ENCODE assay signal across 9 cellular contexts in the genomic region with DNA sequence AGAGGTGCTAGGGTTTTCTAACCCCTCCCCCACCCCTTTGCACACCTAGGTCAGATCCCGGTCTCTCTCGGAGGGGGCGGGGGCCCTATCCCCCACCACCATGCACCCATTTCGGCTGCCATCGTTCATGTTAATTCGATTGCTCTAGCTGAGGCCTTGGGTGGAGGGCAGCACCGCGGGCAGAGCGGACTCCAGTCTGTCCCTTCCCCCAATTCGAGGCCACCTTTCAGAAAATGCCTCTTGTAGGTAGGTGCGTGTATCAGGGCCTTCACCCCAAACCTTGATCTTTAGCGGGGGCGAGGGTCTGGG. TPM values are rescaled to one million over a fixed set of nuclear protein-coding genes. Genes with fewer than 3 reads are reported as not detected.
DNase-seq lines count a peak whose midpoint lies in the region; ATAC-seq and TF ChIP-seq lines count a peak whose summit lies in the region.
"Had no signal": no experiment of that assay in that cellular context is flagged by ENCODE, and none has a peak within 500 bp of the region (broad histone marks: within the 10 kb centered on the region; RNA-seq: fewer than 3 reads in every experiment).

No MANE protein-coding gene starts in this region.

- peaks cover 13% of the 10 kb centered on the region for H3K4me1 ChIP-seq in cardiac muscle cell (ENCODE audit: low read depth)
- peaks cover 20% of the 10 kb centered on the region for H3K4me1 ChIP-seq in mucosa of stomach (ENCODE audit: control insufficient read depth, insufficient read depth, low read length)
- H3K4me1 ChIP-seq in uterus, result peaks cover 0 to 5% of the 10 kb centered on the region in 2 donors

- H3K9ac ChIP-seq in mucosa of stomach (ENCODE audit: low read length), result peak overlapping the region; percentile 22

- H3K36me3 ChIP-seq in cardiac muscle cell (no peaks in the 10 kb centered on the region), mucosa of stomach (ENCODE audit: control insufficient read depth, insufficient read depth, low read length) (no peaks in the 10 kb centered on the region), uterus (no peaks in the 10 kb centered on the region)

- intact Hi-C loops in Right ventricle myocardium superior (cut with DNase I) (no loop called here), uterus (cut with DNase I; ENCODE audit: low total_unique reads) (no loop called here)

- ATAC-seq in Right ventricle myocardium superior (ENCODE audit: poor library complexity), result no peak
- no peak for ATAC-seq in GM21723 (IDR thresholded peaks at IDR 0.05; ENCODE audit: unreplicated experiment)

- TF ChIP-seq CTCF in cardiac muscle cell (IDR thresholded peaks at IDR 0.05; ENCODE audit: low read depth, low read length) (no peak), uterus (IDR thresholded peaks at IDR 0.05) (no peak)

- peak overlapping the region; percentile 21 for H3K4me3 ChIP-seq in cardiac muscle cell
- H3K4me3 ChIP-seq in mucosa of stomach (ENCODE audit: low read length), result no peak overlapping the region
- H3K4me3 ChIP-seq in uterus, result peak overlapping the region in 1 of 2 donors; percentile 37

- peaks cover 3% of the 10 kb centered on the region for H3K27me3 ChIP-seq in cardiac muscle cell
- peaks cover 5% of the 10 kb centered on the region for H3K27me3 ChIP-seq in mucosa of stomach (ENCODE audit: control insufficient read depth, insufficient read depth, low read length)
- no peaks in the 10 kb centered on the region for H3K27me3 ChIP-seq in uterus

- TF ChIP-seq POLR2A in uterus (IDR thresholded peaks at IDR 0.05), result no peak

- DNase-seq in cardiac muscle cell (ENCODE audit: low read depth in 1 of 2, low spot score in 1 of 2) (no peak), Right ventricle myocardium superior (no peak), uterus (no peak), NCI-H2029 treated with DMSO at 0.1 percent for 48 hours (lab: John Stamatoyannopoulos, UW) (no peak)
- DNase-seq in stimulated activated CD4-positive, alpha-beta T cell treated with anti-CD3 and anti-CD28 coated beads, Interleukin-4, amount 100 ng/mL, for 1 hour, result no peak

- H3K27ac ChIP-seq in cardiac muscle cell, result no peak overlapping the region
- peak overlapping the region; percentile 29 for H3K27ac ChIP-seq in cingulate gyrus (ENCODE audit: low read depth, low read length)
- peak overlapping the region; percentile 11 to 73 for H3K27ac ChIP-seq in uterus

- H3K9me3 ChIP-seq in cardiac muscle cell (ENCODE audit: low read depth) (no peaks in the 10 kb centered on the region), mucosa of stomach (ENCODE audit: control insufficient read depth, low read length) (no peaks in the 10 kb centered on the region), uterus (no peaks in the 10 kb centered on the region)

RNA-seq across cellular contexts. Expression of a gene that starts 6.8 kb away (rescaled TPM):
- total RNA-seq in cardiac muscle cell (29.2 and 36.0 TPM in 2 replicates), Right ventricle myocardium superior (2.6 TPM), uterus (1 to 10 TPM in 2 of 4 donors, not detected in 2; 8.0 to 8.4 TPM)
- 18.3 and 29.6 TPM in 2 replicates for polyA plus RNA-seq in cardiac muscle cell

RNA-seq across cellular contexts. Expression of a gene that starts 8.3 kb away (rescaled TPM):
- total RNA-seq in cardiac muscle cell, result 26.3 and 31.9 TPM in 2 replicates
- 34.2 and 43.0 TPM in 2 replicates for polyA plus RNA-seq in cardiac muscle cell
- total RNA-seq in Right ventricle myocardium superior, result 0.75 TPM
- 1 to 10 TPM in 3 of 4 donors, not detected in 1; 3.2 to 7.6 (median 3.3) TPM for total RNA-seq in uterus

RNA-seq across cellular contexts. Expression of a gene that starts 19.2 kb away (rescaled TPM):
- 19.5 and 23.0 TPM in 2 replicates for total RNA-seq in cardiac muscle cell
- polyA plus RNA-seq in cardiac muscle cell, result 23.0 and 25.2 TPM in 2 replicates
- 77.6 TPM for total RNA-seq in Right ventricle myocardium superior
- 100 to 1,000 TPM in 3 of 4 donors, 10 to 100 TPM in 1; 58.6 to 270 (median 153) TPM for total RNA-seq in uterus

RNA-seq across cellular contexts. Expression of a gene that starts 36.7 kb away (rescaled TPM):
- total RNA-seq in cardiac muscle cell (not detected in 2 replicates), Right ventricle myocardium superior (not detected), uterus (1 to 10 TPM in 2 of 4 donors, not detected in 2; 1.1 to 3.5 TPM)
- 0.27 and 0.57 TPM in 2 replicates for polyA plus RNA-seq in cardiac muscle cell
- total RNA-seq: Daoy had no signal

RNA-seq across cellular contexts. Expression of a gene that starts 36.8 kb away (rescaled TPM):
- total RNA-seq in cardiac muscle cell, result 4.3 and 5.4 TPM in 2 replicates
- polyA plus RNA-seq in cardiac muscle cell, result 1.1 and 3.8 TPM in 2 replicates
- 0.16 TPM for total RNA-seq in Right ventricle myocardium superior
- total RNA-seq in uterus, result 1 to 10 TPM in 1 of 4 donors, under 1 TPM in 1, not detected in 2; 0.07 to 1.6 TPM
- total RNA-seq: Daoy had no signal
